8 cellular contexts compared by ENCODE assay signal in genomic region chr1:63523738-63524137, GRCh38. TPM values are rescaled to one million over a fixed set of nuclear protein-coding genes. Genes with fewer than 3 reads are reported as not detected.
DNase-seq lines count a peak whose midpoint lies in the region; ATAC-seq lines count a peak whose summit lies in the region.

No MANE protein-coding gene starts in this region.

- H3K4me1 Mint-ChIP-seq in central memory CD8-positive, alpha-beta T cell: peaks cover 38% of the 10 kb centered on the region
- H3K4me1 Mint-ChIP-seq in memory B cell: peaks cover 14% of the 10 kb centered on the region

- H3K27me3 Mint-ChIP-seq in central memory CD8-positive, alpha-beta T cell: no peaks in the 10 kb centered on the region
- no peaks in the 10 kb centered on the region for H3K27me3 Mint-ChIP-seq in memory B cell

- H3K4me3 Mint-ChIP-seq in central memory CD8-positive, alpha-beta T cell: peak overlapping the region; percentile 92
- H3K4me3 Mint-ChIP-seq in memory B cell: peak overlapping the region; percentile 94

- no peaks in the 10 kb centered on the region for H3K27me3 ChIP-seq in MG63

- no peaks in the 10 kb centered on the region for H3K4me1 ChIP-seq in urinary bladder (ENCODE audit: insufficient read depth)

- 2% methylated on average over 11 of the region's 11 CpGs for WGBS in urinary bladder

- ATAC-seq in GM21825 (IDR thresholded peaks at IDR 0.05; ENCODE audit: unreplicated experiment) (peak; percentile 12), memory B cell (ENCODE audit: low read depth) (peak; percentile 7)
- peak; percentile 34 for ATAC-seq in central memory CD8-positive, alpha-beta T cell (replicated peaks; ENCODE audit: extremely low read depth, poor library complexity, severe bottlenecking)

- H3K27ac ChIP-seq in urinary bladder (ENCODE audit: low read depth): peak overlapping the region; percentile 53

- H3K36me3 ChIP-seq in MG63: peaks cover 5% of the 10 kb centered on the region; the same call in 1 of the 2 replicates
- H3K36me3 ChIP-seq in urinary bladder (ENCODE audit: insufficient read depth): no peaks in the 10 kb centered on the region

- DNase-seq in NCI-H510A treated with DMSO at 0.1 percent for 48 hours (lab: John Stamatoyannopoulos, UW) (peak; percentile 55), NCI-H510A (lab: John Stamatoyannopoulos, UW) (no peak), MG63 (no peak), memory B cell (ENCODE audit: low spot score in 2 of 2) (no peak)
- no peak for DNase-seq in central memory CD8-positive, alpha-beta T cell (ENCODE audit: low spot score in 2 of 2)
- DNase-seq in stimulated activated CD4-positive, alpha-beta T cell treated with anti-CD3 and anti-CD28 coated beads, Interleukin-12 subunit alpha, Interleukin-12 subunit beta, amount 100 ng/mL, for 4 hours: no peak

- peak overlapping the region; percentile 84 for H3K4me3 ChIP-seq in MG63
- peak overlapping the region; percentile 52 for H3K4me3 ChIP-seq in urinary bladder (ENCODE audit: low read depth, low read length)

- peak overlapping the region; percentile 94 for H3K27ac Mint-ChIP-seq in central memory CD8-positive, alpha-beta T cell (ENCODE audit: low read depth)
- H3K27ac Mint-ChIP-seq in memory B cell: peak overlapping the region; percentile 99

- peaks cover 19% of the 10 kb centered on the region for H3K36me3 Mint-ChIP-seq in central memory CD8-positive, alpha-beta T cell (ENCODE audit: insufficient read depth)
- H3K36me3 Mint-ChIP-seq in memory B cell: peaks cover 2% of the 10 kb centered on the region

- no peaks in the 10 kb centered on the region for H3K9me3 ChIP-seq in MG63

- H3K9me3 Mint-ChIP-seq in central memory CD8-positive, alpha-beta T cell: no peaks in the 10 kb centered on the region
- no peaks in the 10 kb centered on the region for H3K9me3 Mint-ChIP-seq in memory B cell

RNA-seq across cellular contexts. Expression of gene EFCAB7, which starts 0.4 kb away (rescaled TPM):
- 2.5 and 19.0 TPM in 2 replicates for total RNA-seq in MG63 (2014; rRNA removed; shearing (Covaris generic); ENCODE audit: low replicate concordance)
- 30.4 TPM for total RNA-seq in urinary bladder
- 4.4 TPM for polyA plus RNA-seq in urinary bladder

RNA-seq across cellular contexts. Expression of gene ITGB3BP, which starts 0.7 kb away (rescaled TPM):
- 36.7 and 45.7 TPM in 2 replicates for total RNA-seq in MG63 (2014; rRNA removed; shearing (Covaris generic); ENCODE audit: low replicate concordance)
- 96.1 TPM for total RNA-seq in urinary bladder
- 10.9 TPM for polyA plus RNA-seq in urinary bladder
